21 cellular contexts compared by ENCODE assay signal in the genomic region with DNA sequence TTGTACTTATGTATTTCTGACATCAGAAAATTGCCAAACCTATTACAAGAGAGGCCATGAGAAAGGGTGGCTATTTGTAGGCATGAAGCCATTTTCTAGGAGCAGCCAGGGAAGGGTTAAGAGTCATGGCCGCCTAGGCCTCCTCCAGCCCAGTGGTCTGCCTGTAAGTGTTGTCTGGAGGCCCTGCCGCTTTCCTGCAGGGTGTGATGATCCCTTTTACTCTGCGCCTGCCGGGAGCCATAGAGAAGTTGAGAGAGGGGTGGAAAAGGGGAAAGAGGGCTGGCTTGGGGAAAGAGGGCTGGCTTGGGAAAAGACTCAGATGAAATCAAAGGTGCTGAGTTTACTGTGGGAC. TPM values are rescaled to one million over a fixed set of nuclear protein-coding genes. Genes with fewer than 3 reads are reported as not detected.
DNase-seq lines count a peak whose midpoint lies in the region; TF ChIP-seq lines count a peak whose summit lies in the region.
"Had no signal": no experiment of that assay in that cellular context is flagged by ENCODE, and none has a peak within 500 bp of the region (broad histone marks: within the 10 kb centered on the region; RNA-seq: fewer than 3 reads in every experiment).

No MANE protein-coding gene starts in this region.

- 63 to 78% (median 70%) methylated on average over 4 of the region's 4 CpGs for WGBS in stomach, 5 donors

- peaks cover 13% of the 10 kb centered on the region for H3K4me1 Mint-ChIP-seq in mesothelial cell of epicardium

- H4K20me1 ChIP-seq in BLaER1: no peaks in the 10 kb centered on the region

- peak overlapping the region; percentile 57 for H3K27ac Mint-ChIP-seq in mesothelial cell of epicardium
- H3K27ac Mint-ChIP-seq: activated CD8-positive, alpha-beta T cell treated with anti-CD3 and anti-CD28 coated beads for 36 hours; activated naive CD8-positive, alpha-beta T cell treated with anti-CD3 and anti-CD28 coated beads, Interleukin-2, amount 50 U/mL, for 24 hours; activated T-helper 1 cell treated with anti-CD3 and anti-CD28 coated beads, Interleukin-12 subunit alpha, Interleukin-12 subunit beta, Interleukin-2, Interleukin-4 antibody, amounts not matched to agents 30 ng/mL and 10 ng/mL and 1 ng/mL, durations not matched to agents 14 hours and 24 hours and 36 hours; CD8-positive, alpha-beta T cell; T-helper 17 cell had no signal

- H3K9ac ChIP-seq in BLaER1 (no peak overlapping the region), HUES6 (ENCODE audit: low read length) (no peak overlapping the region), adipocyte (ENCODE audit: low read length) (peak overlapping the region; percentile 28)

- no peaks in the 10 kb centered on the region for H3K9me3 ChIP-seq in BLaER1
- H3K9me3 ChIP-seq in HUES6 (ENCODE audit: control insufficient read depth, insufficient read depth, low read depth, low read length): no peaks in the 10 kb centered on the region
- H3K9me3 ChIP-seq in adipocyte (ENCODE audit: control insufficient read depth, low read length): no peaks in the 10 kb centered on the region
- H3K9me3 ChIP-seq in stomach: no peaks in the 10 kb centered on the region
- H3K9me3 ChIP-seq: breast epithelium, thoracic aorta had no signal

- TF ChIP-seq POLR2A in stomach (IDR thresholded peaks at IDR 0.05): no peak

- H3K27me3 ChIP-seq in BLaER1 (no peaks in the 10 kb centered on the region), HUES6 (ENCODE audit: control insufficient read depth, insufficient read depth, low read length) (no peaks in the 10 kb centered on the region), adipocyte (replicated peaks; ENCODE audit: control insufficient read depth, insufficient read depth, low read length) (no peaks in the 10 kb centered on the region), stomach (no peaks in the 10 kb centered on the region)
- H3K27me3 ChIP-seq: breast epithelium had no signal

- TF ChIP-seq EP300 in stomach (IDR thresholded peaks at IDR 0.05): no peak

- no peak overlapping the region for H3K27ac ChIP-seq in BLaER1
- H3K27ac ChIP-seq in HUES6 (ENCODE audit: low read depth, low read length): peak overlapping the region; percentile 44
- no peak overlapping the region for H3K27ac ChIP-seq in stomach
- H3K27ac ChIP-seq: thoracic aorta had no signal

- no peaks in the 10 kb centered on the region for H3K36me3 Mint-ChIP-seq in mesothelial cell of epicardium
- H3K36me3 Mint-ChIP-seq: CD8-positive, alpha-beta T cell had no signal

- intact Hi-C loops in stomach (cut with DNase I; ENCODE audit: low total_unique reads): no loop called here

- TF ChIP-seq CTCF in mesothelial cell of epicardium (IDR thresholded peaks at IDR 0.05; ENCODE audit: unreplicated experiment) (no peak), stomach (IDR thresholded peaks at IDR 0.05) (no peak)

- DNase-seq in adipocyte (ENCODE audit: low read depth): no peak
- DNase-seq in mesothelial cell of epicardium (ENCODE audit: low spot score in 2 of 2, unreplicated experiment in 2 of 2): no peak
- no peak for DNase-seq in stomach
- DNase-seq in activated T-cell treated with anti-CD3 and anti-CD28 coated beads, Interleukin-2, amount 50 U/mL, for 48 hours: no peak
- DNase-seq in activated CD4-positive, alpha-beta T cell treated with anti-CD3 and anti-CD28 coated beads, Interleukin-2, amount 50 U/mL, for 4 hours: no peak
- no peak for DNase-seq in DMS153 treated with DMSO at 0.1 percent for 48 hours (lab: John Stamatoyannopoulos, UW; ENCODE audit: unreplicated experiment)
- DNase-seq: activated CD8-positive, alpha-beta T cell treated with anti-CD3 and anti-CD28 coated beads for 36 hours; activated naive CD8-positive, alpha-beta T cell treated with anti-CD3 and anti-CD28 coated beads, Interleukin-2, amount 50 U/mL, for 24 hours; cortex of kidney; DMS79; midbrain; NCI-H1092; NCI-H2081; NCI-H510A treated with DMSO at 0.1 percent for 48 hours; T-helper 17 cell had no signal

- peak overlapping the region; percentile 70; the same call in 1 of the 2 replicates for H3K4me2 ChIP-seq in BLaER1

- no peak overlapping the region for H3K4me3 Mint-ChIP-seq in mesothelial cell of epicardium
- H3K4me3 Mint-ChIP-seq: activated naive CD8-positive, alpha-beta T cell treated with anti-CD3 and anti-CD28 coated beads, Interleukin-2, amount 50 U/mL, for 24 hours; activated T-helper 1 cell treated with anti-CD3 and anti-CD28 coated beads, Interleukin-12 subunit alpha, Interleukin-12 subunit beta, Interleukin-2, Interleukin-4 antibody, amounts not matched to agents 30 ng/mL and 10 ng/mL and 1 ng/mL, durations not matched to agents 14 hours and 24 hours and 36 hours; T-helper 17 cell had no signal

- H3K4me1 ChIP-seq in BLaER1 (peaks cover 14% of the 10 kb centered on the region), HUES6 (ENCODE audit: control insufficient read depth, insufficient read depth, low read length) (peaks cover 15% of the 10 kb centered on the region), adipocyte (ENCODE audit: control insufficient read depth, insufficient read depth, low read length) (peaks cover 16% of the 10 kb centered on the region), stomach (peaks cover 6 to 13% (median 10%) of the 10 kb centered on the region in 4 donors)
- H3K4me1 ChIP-seq: breast epithelium had no signal

- H3K4me3 ChIP-seq in BLaER1 (no peak overlapping the region), HUES6 (ENCODE audit: low read depth, low read length) (no peak overlapping the region), adipocyte (ENCODE audit: low read length) (peak overlapping the region; percentile 64), stomach (no peak overlapping the region)

- no peaks in the 10 kb centered on the region for H3K36me3 ChIP-seq in BLaER1
- H3K36me3 ChIP-seq in HUES6 (ENCODE audit: control insufficient read depth, insufficient read depth, low read length): no peaks in the 10 kb centered on the region
- H3K36me3 ChIP-seq in adipocyte (ENCODE audit: control insufficient read depth, insufficient read depth, low read length, severe bottlenecking): no peaks in the 10 kb centered on the region
- H3K36me3 ChIP-seq in stomach: no peaks in the 10 kb centered on the region
- H3K36me3 ChIP-seq: breast epithelium, thoracic aorta had no signal

- H3K27me3 Mint-ChIP-seq in mesothelial cell of epicardium (ENCODE audit: low read depth): no peaks in the 10 kb centered on the region
- H3K27me3 Mint-ChIP-seq: activated CD8-positive, alpha-beta T cell treated with anti-CD3 and anti-CD28 coated beads for 36 hours; activated naive CD8-positive, alpha-beta T cell treated with anti-CD3 and anti-CD28 coated beads, Interleukin-2, amount 50 U/mL, for 24 hours; T-helper 17 cell had no signal

- no peaks in the 10 kb centered on the region for H3K9me3 Mint-ChIP-seq in mesothelial cell of epicardium
- H3K9me3 Mint-ChIP-seq: activated CD8-positive, alpha-beta T cell treated with anti-CD3 and anti-CD28 coated beads for 36 hours; activated naive CD8-positive, alpha-beta T cell treated with anti-CD3 and anti-CD28 coated beads, Interleukin-2, amount 50 U/mL, for 24 hours; activated T-helper 1 cell treated with anti-CD3 and anti-CD28 coated beads, Interleukin-12 subunit alpha, Interleukin-12 subunit beta, Interleukin-2, Interleukin-4 antibody, amounts not matched to agents 30 ng/mL and 10 ng/mL and 1 ng/mL, durations not matched to agents 14 hours and 24 hours and 36 hours; CD8-positive, alpha-beta T cell had no signal

RNA-seq across cellular contexts. Expression of a gene that starts 29.1 kb away (rescaled TPM):
- total RNA-seq in mesothelial cell of epicardium (10.5 to 13.1 TPM (median 11.3 TPM) in 3 replicates), stomach (10 to 100 TPM in 2 of 5 donors, 1 to 10 TPM in 1, not detected in 2; 5.4 to 16.7 (median 12.3) TPM)
- polyA plus RNA-seq in stomach: 10 to 100 TPM in 2 of 3 donors, 1 to 10 TPM in 1; 5.9 to 12.2 (median 10.4) TPM

RNA-seq across cellular contexts. Expression of a gene that starts 29.2 kb away (rescaled TPM):
- total RNA-seq in mesothelial cell of epicardium: 63.1 to 69.4 TPM (median 64.4 TPM) in 3 replicates
- 100 to 1,000 TPM in 3 of 5 donors, 10 to 100 TPM in 2; 24.5 to 246 (median 109) TPM for total RNA-seq in stomach
- polyA plus RNA-seq in stomach: 10 to 100 TPM; 70.6 to 88.7 (median 81.3) TPM
